In genomic region chr2:90151805-90152204, GRCh38 we compare ENCODE assay signal across 7 cellular contexts.
DNase-seq lines count a peak whose midpoint lies in the region; ATAC-seq, FAIRE-seq and TF ChIP-seq lines count a peak whose summit lies in the region.
"Not testable (repeated sequence)": the region's sequence is repeated elsewhere in the genome, so short reads cannot be mapped to it uniquely, and the experiment has no call there.

No MANE protein-coding gene starts in this region.

- H3K4me2 ChIP-seq in MM.1S (ENCODE audit: low read depth, low read length); K562 (ENCODE audit: insufficient read depth, low read length): not testable (repeated sequence)

- H3K9me2 ChIP-seq in MM.1S (replicated peaks; ENCODE audit: insufficient read depth, low read length) = not testable (repeated sequence)

- not testable (repeated sequence) for TF ChIP-seq EP300 in K562 (IDR thresholded peaks at IDR 0.05; ENCODE audit: low read length)

- peak; percentile 33 for TF ChIP-seq CTCF in AG09309 (IDR thresholded peaks at IDR 0.05; ENCODE audit: control insufficient read depth, insufficient read depth, low read depth, low read length, missing control alignments)
- peak; percentile 23 for TF ChIP-seq CTCF in GM06990 (IDR thresholded peaks at IDR 0.05; ENCODE audit: insufficient read depth, low read length, poor library complexity, severe bottlenecking)
- TF ChIP-seq CTCF in MM.1S (IDR thresholded peaks at IDR 0.05; ENCODE audit: low read length) = peak; percentile 18; the same call in 1 of the 2 replicates
- TF ChIP-seq CTCF in K562 (IDR thresholded peaks at IDR 0.05 in 2 of 3, conservative IDR thresholded peaks at IDR 0.05 in 1 of 3; ENCODE audit: insufficient read depth in 2 of 3, low read depth in 1 of 3, low read length in 3 of 3) = not testable (repeated sequence)

- FAIRE-seq in K562 (lab: Jason Lieb, UNC) = peak; percentile 81

- not testable (repeated sequence) for TF ChIP-seq POLR2A in K562 (conservative IDR thresholded peaks at IDR 0.05)

- POLR2A ChIA-PET in K562 (lab: Yijun Ruan, JAX) = not testable (repeated sequence)

- H3K79me2 ChIP-seq in MM.1S (ENCODE audit: low read length); K562 (ENCODE audit: control insufficient read depth, insufficient read depth, low read length): not testable (repeated sequence)

- not testable (repeated sequence) for TF ChIP-seq RAD21 in K562 (CRISPR knock-in tag; conservative IDR thresholded peaks at IDR 0.05 in 1 of 2, IDR thresholded peaks at IDR 0.05 in 1 of 2)

- not testable (repeated sequence) for H3F3A ChIP-seq in MM.1S (ENCODE audit: insufficient read depth, low read length)

- intact Hi-C loops in K562 (cut with micrococcal nuclease) = not testable (repeated sequence)

- not testable (repeated sequence) for H3K27me3 ChIP-seq in GM06990 (replicated peaks; ENCODE audit: control insufficient read depth, insufficient read depth, low read length); MM.1S (replicated peaks; ENCODE audit: insufficient read depth, low read length); K562 (ENCODE audit: control insufficient read depth in 2 of 2, insufficient read depth in 2 of 2, low read length in 2 of 2)

- H3K36me3 ChIP-seq in GM06990 (ENCODE audit: control insufficient read depth, insufficient read depth, low read length); MM.1S (replicated peaks; ENCODE audit: insufficient read depth, low read length); K562 (ENCODE audit: control insufficient read depth, insufficient read depth, low read length): not testable (repeated sequence)

- CTCF ChIA-PET in K562 (lab: Yijun Ruan, JAX; ENCODE audit: low intra/inter-chr PET ratio) = not testable (repeated sequence)

- DNase-seq in AG09309 (ENCODE audit: low read depth); GM06990 (ENCODE audit: extremely low read depth, insufficient read length); K562 (ENCODE audit: extremely low read depth in 1 of 4, low spot score in 3 of 4); left lobe of liver (ENCODE audit: low spot score): not testable (repeated sequence)
- DNase-seq in MM.1S = peak; percentile 6

- H3K9ac ChIP-seq in MM.1S (ENCODE audit: low read length); K562 (ENCODE audit: insufficient read depth in 1 of 2, low read depth in 2 of 2, low read length in 2 of 2): not testable (repeated sequence)

- not testable (repeated sequence) for BruUV-seq in K562 (replicated peaks; lab: Mats Ljungman, UMichigan)

- not testable (repeated sequence) for H3K27ac ChIP-seq in MM.1S (ENCODE audit: low read length); K562 (ENCODE audit: extremely low read depth, low read depth, low read length)

- not testable (repeated sequence) for H3K9me3 ChIP-seq in MM.1S (replicated peaks; ENCODE audit: insufficient read depth, low read length); K562 (replicated peaks; ENCODE audit: control insufficient read depth, insufficient read depth, low read depth, low read length)

- H3K4me3 ChIP-seq in AG09309 (ENCODE audit: control insufficient read depth, low read depth, low read length); GM06990 (replicated peaks; ENCODE audit: low read depth, low read length); MM.1S (ENCODE audit: low read length); K562: not testable (repeated sequence)

- in situ Hi-C loops in K562 (cut with MboI) = loop anchor here (25.0 kb wide), 1 partner anchor 1115 kb away; no protein-coding TSS in a partner anchor

- ATAC-seq in GM18868 (IDR thresholded peaks at IDR 0.05; ENCODE audit: unreplicated experiment) (peak; percentile 53), HG02870 (IDR thresholded peaks at IDR 0.05; ENCODE audit: unreplicated experiment) (peak; percentile 62), left lobe of liver (peak; percentile 40)
- ATAC-seq in K562 = not testable (repeated sequence)

- H3K9me1 ChIP-seq in K562 (ENCODE audit: control insufficient read depth, insufficient read depth, low read length) = not testable (repeated sequence)

- H4K20me1 ChIP-seq in MM.1S (ENCODE audit: insufficient read depth, low read length); K562 (replicated peaks; ENCODE audit: control insufficient read depth, insufficient read depth, low read length): not testable (repeated sequence)

- H3K4me1 ChIP-seq in MM.1S (ENCODE audit: low read length); K562 (replicated peaks in 1 of 2; ENCODE audit: control insufficient read depth in 2 of 2, insufficient read depth in 2 of 2, low read length in 2 of 2): not testable (repeated sequence)

- not testable (repeated sequence) for H2AFZ ChIP-seq in MM.1S (ENCODE audit: low read length); K562 (ENCODE audit: low read depth, low read length)
